In the genomic region with DNA sequence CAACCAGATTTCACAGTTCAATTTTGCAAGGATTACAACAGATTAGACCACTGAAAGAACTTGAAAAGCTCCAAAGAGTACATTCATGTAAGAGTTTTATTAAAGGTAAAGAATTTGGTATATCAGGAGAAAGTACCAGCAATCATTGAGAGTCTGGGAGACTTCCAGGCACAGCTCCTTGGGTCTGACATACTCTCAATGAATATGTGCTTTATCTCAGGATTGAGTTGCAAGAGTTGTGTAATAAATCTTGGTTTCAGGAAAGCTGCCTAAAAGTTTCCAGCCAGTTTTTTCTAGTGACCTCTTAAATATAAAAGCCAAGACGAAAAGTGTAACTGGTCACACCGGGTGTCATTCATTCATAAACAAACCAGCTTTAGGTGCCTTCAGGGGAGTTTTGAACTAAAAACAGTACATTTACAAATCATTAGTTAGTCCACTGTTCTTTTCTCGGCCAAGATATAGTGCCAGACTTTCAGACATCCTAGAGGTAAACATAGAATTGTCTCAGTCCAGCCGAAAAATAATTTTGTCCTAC, we compare ENCODE assay signal across 16 cellular contexts. TPM values are rescaled to one million over a fixed set of nuclear protein-coding genes. Genes with fewer than 3 reads are reported as not detected.
DNase-seq lines count a peak whose midpoint lies in the region; ATAC-seq and TF ChIP-seq lines count a peak whose summit lies in the region.
"Had no signal": no experiment of that assay in that cellular context is flagged by ENCODE, and none has a peak within 500 bp of the region (broad histone marks: within the 10 kb centered on the region; RNA-seq: fewer than 3 reads in every experiment).

No MANE protein-coding gene starts in this region.

- peaks cover 16% of the 10 kb centered on the region for H3K27me3 Mint-ChIP-seq in central memory CD8-positive, alpha-beta T cell

- peak overlapping the region; percentile 77 for H3K27ac Mint-ChIP-seq in central memory CD8-positive, alpha-beta T cell (ENCODE audit: low read depth)
- H3K27ac Mint-ChIP-seq: CD4-positive, alpha-beta memory T cell had no signal

- H3K27me3 ChIP-seq in smooth muscle cell (ENCODE audit: low read depth), result no peaks in the 10 kb centered on the region
- H3K27me3 ChIP-seq: BE2C had no signal

- H3K9me3 ChIP-seq in smooth muscle cell (replicated peaks; ENCODE audit: low read depth), result no peaks in the 10 kb centered on the region
- H3K9me3 ChIP-seq: BE2C had no signal

- no peaks in the 10 kb centered on the region for H3K36me3 Mint-ChIP-seq in central memory CD8-positive, alpha-beta T cell (ENCODE audit: insufficient read depth)
- H3K36me3 Mint-ChIP-seq: CD4-positive, alpha-beta memory T cell had no signal

- no peaks in the 10 kb centered on the region for H3K9me3 Mint-ChIP-seq in central memory CD8-positive, alpha-beta T cell

- H3K36me3 ChIP-seq in smooth muscle cell (ENCODE audit: low read depth), result no peaks in the 10 kb centered on the region
- H3K36me3 ChIP-seq: BE2C had no signal

- peak; percentile 69 for DNase-seq in NCI-H226
- DNase-seq in central memory CD8-positive, alpha-beta T cell (ENCODE audit: low spot score in 2 of 2), result no peak
- peak; percentile 74 for DNase-seq in fibroblast of the aortic adventitia (ENCODE audit: low read depth)
- DNase-seq in smooth muscle cell (lab: John Stamatoyannopoulos, UW; ENCODE audit: unreplicated experiment), result no peak
- no peak for DNase-seq in NCI-H1048 (lab: John Stamatoyannopoulos, UW)
- no peak for DNase-seq in T-helper 2 cell
- no peak for DNase-seq in NCI-H146 treated with DMSO at 0.1 percent for 48 hours (lab: John Stamatoyannopoulos, UW; ENCODE audit: unreplicated experiment)
- DNase-seq: BE2C; CD4-positive, alpha-beta memory T cell; DMS79 treated with DMSO at 0.1 percent for 48 hours; GM23248; NCI-H1694 treated with DMSO at 0.1 percent for 48 hours; NCI-H446 had no signal

- ATAC-seq in central memory CD8-positive, alpha-beta T cell (replicated peaks; ENCODE audit: extremely low read depth, poor library complexity, severe bottlenecking), result no peak
- ATAC-seq: K562, Right ventricle myocardium inferior had no signal

- WGBS in smooth muscle cell (ENCODE audit: low lambda C conversion rate), result 33% methylated on average over 4 of the region's 4 CpGs

- H3K4me3 Mint-ChIP-seq in central memory CD8-positive, alpha-beta T cell, result no peak overlapping the region
- H3K4me3 Mint-ChIP-seq: CD4-positive, alpha-beta memory T cell had no signal

- H3K79me2 ChIP-seq in smooth muscle cell (ENCODE audit: low read depth), result no peaks in the 10 kb centered on the region

- H3K4me1 ChIP-seq in smooth muscle cell (ENCODE audit: low read depth), result no peaks in the 10 kb centered on the region
- H3K4me1 ChIP-seq: BE2C had no signal

- no peaks in the 10 kb centered on the region for H4K20me1 ChIP-seq in smooth muscle cell (ENCODE audit: low read depth)

- no peaks in the 10 kb centered on the region for H3K4me1 Mint-ChIP-seq in central memory CD8-positive, alpha-beta T cell
- H3K4me1 Mint-ChIP-seq: CD4-positive, alpha-beta memory T cell had no signal

- H3K27ac ChIP-seq in smooth muscle cell (ENCODE audit: low read depth), result peak overlapping the region; percentile 36
- H3K27ac ChIP-seq: GM23248, HL-60 had no signal

- no peak overlapping the region for H3K9ac ChIP-seq in smooth muscle cell (ENCODE audit: low read depth)
- H3K9ac ChIP-seq: GM23248 had no signal

- H3K4me2 ChIP-seq in smooth muscle cell, result peak overlapping the region; percentile 29

- TF ChIP-seq CTCF in fibroblast of the aortic adventitia (IDR thresholded peaks at IDR 0.05; ENCODE audit: insufficient read depth, low read length), result no peak
- no peak for TF ChIP-seq CTCF in smooth muscle cell (IDR thresholded peaks at IDR 0.05; ENCODE audit: borderline replicate concordance, insufficient read depth, poor library complexity, severe bottlenecking)

- peaks cover 6% of the 10 kb centered on the region for H3F3A ChIP-seq in smooth muscle cell (ENCODE audit: low read depth)

- peak overlapping the region; percentile 62 for H2AFZ ChIP-seq in smooth muscle cell (ENCODE audit: low read depth)
- H2AFZ ChIP-seq: GM23248 had no signal

- H3K4me3 ChIP-seq in fibroblast of the aortic adventitia (ENCODE audit: low read depth, low read length) (no peak overlapping the region), smooth muscle cell (no peak overlapping the region)
- H3K4me3 ChIP-seq: GM23248, K562 had no signal

RNA-seq across cellular contexts. Expression of a gene that starts 21.5 kb away (rescaled TPM):
- total RNA-seq in fibroblast of the aortic adventitia (ENCODE audit: low replicate concordance) (245 and 251 TPM in 2 replicates), smooth muscle cell (834 and 905 TPM in 2 replicates)
- polyA plus RNA-seq in smooth muscle cell, result 184 and 204 TPM in 2 replicates
- total RNA-seq: CD4-positive, alpha-beta memory T cell had no signal
- polyA plus RNA-seq: CD4-positive, alpha-beta memory T cell had no signal

Comparison
In these comparisons a context has a peak if more than half of its experiments do, and no peak if none do; other contexts are left out.
1. DNase-seq: peak in NCI-H226 (single experiment) and fibroblast of the aortic adventitia (single experiment); none in central memory CD8-positive, alpha-beta T cell (0 of 2), smooth muscle cell (single experiment), NCI-H1048 (single experiment), T-helper 2 cell (0 of 5) and NCI-H146 treated with DMSO at 0.1 percent for 48 hours (single experiment).